In the genomic region with DNA sequence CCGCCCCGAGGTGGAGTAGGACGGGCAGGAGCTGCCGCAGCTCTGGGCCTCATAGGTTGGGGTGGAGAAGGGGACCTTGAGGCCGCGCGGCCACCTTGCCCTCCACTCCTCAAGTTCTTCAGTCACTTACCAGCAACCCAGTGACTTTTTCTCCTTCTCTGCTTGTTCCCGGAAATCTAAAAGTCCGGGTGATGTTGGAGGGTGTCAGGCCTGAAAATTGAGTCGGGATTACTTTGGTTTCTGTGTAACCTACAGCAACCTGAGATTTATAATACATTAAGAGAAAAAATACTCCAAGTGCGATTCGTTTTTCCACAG, we compare ENCODE assay signal across 8 cellular contexts. TPM values are rescaled to one million over a fixed set of nuclear protein-coding genes. Genes with fewer than 3 reads are reported as not detected.
DNase-seq lines count a peak whose midpoint lies in the region; ATAC-seq and TF ChIP-seq lines count a peak whose summit lies in the region.

No MANE protein-coding gene starts in this region.

- no peaks in the 10 kb centered on the region for H3K27me3 Mint-ChIP-seq in activated CD8-positive, alpha-beta T cell treated with anti-CD3 and anti-CD28 coated beads for 36 hours

- TF ChIP-seq CTCF in activated CD8-positive, alpha-beta T cell treated with anti-CD3 and anti-CD28 coated beads for 36 hours (IDR thresholded peaks at IDR 0.05): no peak
- no peak for TF ChIP-seq CTCF in right atrium auricular region (IDR thresholded peaks at IDR 0.05)

- H3K9me3 ChIP-seq in right atrium auricular region: no peaks in the 10 kb centered on the region
- no peaks in the 10 kb centered on the region for H3K9me3 ChIP-seq in skeletal muscle tissue (ENCODE audit: control insufficient read depth in 3 of 3, low read length in 3 of 3)

- peak overlapping the region; percentile 91 to 96 (median 95) for H3K9ac ChIP-seq in skeletal muscle tissue (ENCODE audit: low read depth in 1 of 3, low read length in 3 of 3)

- POLR2A ChIA-PET in activated CD8-positive, alpha-beta T cell treated with anti-CD3 and anti-CD28 coated beads for 36 hours (lab: Charles Lee): interaction anchor here (0.6 to 1.6 kb wide), 11 partner anchors 8 to 299 kb away, joined by 3 to 5 read pairs (median 3); partner anchors contain the start of gene ZUP1

- peak overlapping the region; percentile 91 for H3K4me3 ChIP-seq in H7 (ENCODE audit: insufficient read depth, low read depth, low read length)
- peak overlapping the region; percentile 78 to 96 for H3K4me3 ChIP-seq in right atrium auricular region
- peak overlapping the region; percentile 88 to 93 (median 90) for H3K4me3 ChIP-seq in skeletal muscle tissue (ENCODE audit: low read length in 3 of 3)

- DNase-seq in H7: no peak
- no peak for DNase-seq in activated CD8-positive, alpha-beta T cell treated with anti-CD3 and anti-CD28 coated beads for 36 hours
- DNase-seq in right atrium auricular region (ENCODE audit: low spot score): no peak
- no peak for DNase-seq in GM19238 (ENCODE audit: insufficient read length, low spot score)
- DNase-seq in NCI-H524 (lab: John Stamatoyannopoulos, UW): no peak
- no peak for DNase-seq in stimulated activated CD4-positive, alpha-beta T cell treated with anti-CD3 and anti-CD28 coated beads, Interleukin-12 subunit alpha, Interleukin-12 subunit beta, amount 100 ng/mL, for 4 hours
- no peak for DNase-seq in stimulated activated CD4-positive, alpha-beta T cell treated with anti-CD3 and anti-CD28 coated beads, Interleukin-2, amount 100 ng/mL, for 24 hours

- H3K4me3 Mint-ChIP-seq in activated CD8-positive, alpha-beta T cell treated with anti-CD3 and anti-CD28 coated beads for 36 hours: peak overlapping the region; percentile 95

- peak overlapping the region; percentile 96 for H3K27ac Mint-ChIP-seq in activated CD8-positive, alpha-beta T cell treated with anti-CD3 and anti-CD28 coated beads for 36 hours

- no peaks in the 10 kb centered on the region for H3K9me3 Mint-ChIP-seq in activated CD8-positive, alpha-beta T cell treated with anti-CD3 and anti-CD28 coated beads for 36 hours

- no peak for ATAC-seq in activated CD8-positive, alpha-beta T cell treated with anti-CD3 and anti-CD28 coated beads for 36 hours

- H3K27ac ChIP-seq in right atrium auricular region: peak overlapping the region; percentile 91 to 94
- H3K27ac ChIP-seq in skeletal muscle tissue (ENCODE audit: low read depth, low read length): peak overlapping the region; percentile 88

- CTCF ChIA-PET in activated CD8-positive, alpha-beta T cell treated with anti-CD3 and anti-CD28 coated beads for 36 hours (lab: Charles Lee): interaction anchor here (1.1 to 3.8 kb wide), 8 partner anchors 9 to 299 kb away, joined by 3 to 40 read pairs (median 4); no protein-coding TSS in a partner anchor

- H3K36me3 Mint-ChIP-seq in activated CD8-positive, alpha-beta T cell treated with anti-CD3 and anti-CD28 coated beads for 36 hours (ENCODE audit: low read depth): peaks cover 10% of the 10 kb centered on the region

- H3K4me1 Mint-ChIP-seq in activated CD8-positive, alpha-beta T cell treated with anti-CD3 and anti-CD28 coated beads for 36 hours (ENCODE audit: low read depth): peaks cover 37% of the 10 kb centered on the region

- H3K27me3 ChIP-seq in H7 (ENCODE audit: control insufficient read depth, insufficient read depth, low read length) (no peaks in the 10 kb centered on the region; the same call in 1 of the 2 replicates), right atrium auricular region (no peaks in the 10 kb centered on the region), skeletal muscle tissue (ENCODE audit: control insufficient read depth in 3 of 3, insufficient read depth in 3 of 3, low read length in 3 of 3) (no peaks in the 10 kb centered on the region)

- intact Hi-C loops in activated CD8-positive, alpha-beta T cell treated with anti-CD3 and anti-CD28 coated beads for 36 hours (cut with micrococcal nuclease): no loop called here

- H3K4me1 ChIP-seq in right atrium auricular region (peaks cover 0 to 33% of the 10 kb centered on the region in 2 donors), skeletal muscle tissue (ENCODE audit: control insufficient read depth in 3 of 3, insufficient read depth in 3 of 3, low read length in 3 of 3) (peaks cover 13 to 26% (median 15%) of the 10 kb centered on the region in 3 donors)

- H3K36me3 ChIP-seq in H7 (replicated peaks; ENCODE audit: control insufficient read depth, insufficient read depth, low read length) (no peaks in the 10 kb centered on the region), right atrium auricular region (peaks cover 6% of the 10 kb centered on the region), skeletal muscle tissue (ENCODE audit: control insufficient read depth in 3 of 3, insufficient read depth in 3 of 3, low read length in 3 of 3) (peaks cover 0 to under 1% (median 0%) of the 10 kb centered on the region in 3 donors)

RNA-seq across cellular contexts. Expression of gene RWDD1, which starts 0.3 kb away (rescaled TPM):
- total RNA-seq in H7 (2014; rRNA removed; shearing (Covaris generic)): 31.4 and 36.4 TPM in 2 replicates
- 10 to 100 TPM; 44.3 to 46.0 TPM for total RNA-seq in activated CD8-positive, alpha-beta T cell treated with anti-CD3 and anti-CD28 coated beads for 36 hours
- total RNA-seq in right atrium auricular region (10 to 100 TPM; 42.2 to 46.9 TPM), skeletal muscle tissue (8.9 TPM)

RNA-seq across cellular contexts. Expression of gene CALHM4, which starts 18.1 kb away (rescaled TPM):
- not detected in 2 replicates for total RNA-seq in H7 (2014; rRNA removed; shearing (Covaris generic))
- total RNA-seq in activated CD8-positive, alpha-beta T cell treated with anti-CD3 and anti-CD28 coated beads for 36 hours: not detected
- total RNA-seq in right atrium auricular region: not detected
- not detected for total RNA-seq in skeletal muscle tissue

RNA-seq across cellular contexts. Expression of gene TRAPPC3L, which starts 26.2 kb away (rescaled TPM):
- total RNA-seq in H7 (2014; rRNA removed; shearing (Covaris generic)): not detected in 2 replicates
- total RNA-seq in activated CD8-positive, alpha-beta T cell treated with anti-CD3 and anti-CD28 coated beads for 36 hours: not detected
- total RNA-seq in right atrium auricular region (under 1 TPM in 1 of 2 donors, not detected in 1; 0.20 TPM), skeletal muscle tissue (0.52 TPM)

RNA-seq across cellular contexts. Expression of gene RSPH4A, which starts 44.6 kb away (rescaled TPM):
- total RNA-seq in H7 (2014; rRNA removed; shearing (Covaris generic)): 0.03 TPM in 1 of 2 replicates, not detected in the other
- under 1 TPM in 1 of 2 experiments, not detected in 1; 0.11 TPM for total RNA-seq in activated CD8-positive, alpha-beta T cell treated with anti-CD3 and anti-CD28 coated beads for 36 hours
- total RNA-seq in right atrium auricular region (under 1 TPM in 1 of 2 donors, not detected in 1; 0.16 TPM), skeletal muscle tissue (0.52 TPM)
